In genomic region chr5:112227911-112228631, GRCh38 we compare ENCODE assay signal across 16 cellular contexts.
DNase-seq lines count a peak whose midpoint lies in the region; ATAC-seq and TF ChIP-seq lines count a peak whose summit lies in the region.
"Had no signal": no experiment of that assay in that cellular context is flagged by ENCODE, and none has a peak within 500 bp of the region (broad histone marks: within the 10 kb centered on the region; RNA-seq: fewer than 3 reads in every experiment).

No MANE protein-coding gene starts in this region.

- H2BK120ac ChIP-seq in mesenchymal stem cell (ENCODE audit: low read depth, low read length), result no peak overlapping the region

- no peak overlapping the region for H4K91ac ChIP-seq in mesenchymal stem cell (ENCODE audit: low read length)

- H3K36me3 ChIP-seq in esophagus (ENCODE audit: control insufficient read depth in 2 of 2, insufficient read depth in 2 of 2, low read length in 1 of 2), result no peaks in the 10 kb centered on the region
- H3K36me3 ChIP-seq in mesenchymal stem cell (ENCODE audit: control insufficient read depth in 1 of 2, insufficient read depth in 2 of 2, low read depth in 1 of 2, low read length in 2 of 2), result no peaks in the 10 kb centered on the region
- H3K36me3 ChIP-seq in upper lobe of right lung, result no peaks in the 10 kb centered on the region
- H3K36me3 ChIP-seq: WERI-Rb-1 had no signal

- no peaks in the 10 kb centered on the region for H3K9me3 ChIP-seq in esophagus (ENCODE audit: control insufficient read depth in 2 of 2, insufficient read depth in 1 of 2, low read depth in 1 of 2, low read length in 1 of 2)
- no peaks in the 10 kb centered on the region for H3K9me3 ChIP-seq in mesenchymal stem cell (ENCODE audit: control insufficient read depth, low read length)
- no peaks in the 10 kb centered on the region for H3K9me3 ChIP-seq in upper lobe of right lung

- peak overlapping the region; percentile 59 for H3K27ac ChIP-seq in VCaP
- H3K27ac ChIP-seq in esophagus (ENCODE audit: low read depth in 2 of 2, low read length in 1 of 2), result peak overlapping the region; percentile 30 to 58
- H3K27ac ChIP-seq in mesenchymal stem cell (ENCODE audit: low read length, poor library complexity, severe bottlenecking), result peak overlapping the region; percentile 46
- H3K27ac ChIP-seq in upper lobe of right lung, result no peak overlapping the region
- H3K27ac ChIP-seq: WERI-Rb-1 had no signal

- no peak overlapping the region for H4K8ac ChIP-seq in mesenchymal stem cell (ENCODE audit: low read length)

- no peak overlapping the region for H2AFZ ChIP-seq in mesenchymal stem cell (ENCODE audit: low read depth, low read length)

- H3K23ac ChIP-seq in mesenchymal stem cell (ENCODE audit: low read length in 2 of 2), result no peak overlapping the region

- TF ChIP-seq CTCF in VCaP (conservative IDR thresholded peaks at IDR 0.05) (no peak), upper lobe of right lung (IDR thresholded peaks at IDR 0.05) (no peak)

- no peak overlapping the region for H3K14ac ChIP-seq in mesenchymal stem cell (ENCODE audit: low read length in 2 of 2)

- ATAC-seq in upper lobe of right lung, result peak; percentile 13
- ATAC-seq in HG02642 (IDR thresholded peaks at IDR 0.05; ENCODE audit: poor library complexity, unreplicated experiment), result no peak

- H3K9ac ChIP-seq in mesenchymal stem cell (ENCODE audit: low read length), result peak overlapping the region; percentile 15

- H2BK15ac ChIP-seq in mesenchymal stem cell (ENCODE audit: low read depth, poor library complexity, severe bottlenecking), result no peak overlapping the region

- peak overlapping the region; percentile 57 for H2AK5ac ChIP-seq in mesenchymal stem cell (ENCODE audit: low read length, severe bottlenecking)

- intact Hi-C loops in upper lobe of right lung (cut with DNase I), result no loop called here

- no peaks in the 10 kb centered on the region for H3K79me1 ChIP-seq in mesenchymal stem cell (replicated peaks; ENCODE audit: low read length, poor library complexity, severe bottlenecking)

- H2BK12ac ChIP-seq in mesenchymal stem cell (ENCODE audit: low read length in 2 of 2), result no peak overlapping the region

- H3K4ac ChIP-seq in mesenchymal stem cell (ENCODE audit: low read depth in 1 of 2, low read length in 2 of 2), result no peak overlapping the region

- no peak overlapping the region for H2BK5ac ChIP-seq in mesenchymal stem cell (ENCODE audit: low read depth, low read length, poor library complexity, severe bottlenecking)

- peaks cover 0 to 3% of the 10 kb centered on the region in 2 donors for H3K4me1 ChIP-seq in esophagus (ENCODE audit: control insufficient read depth in 2 of 2, insufficient read depth in 2 of 2, low read length in 1 of 2)
- H3K4me1 ChIP-seq in mesenchymal stem cell (ENCODE audit: control insufficient read depth, insufficient read depth, low read depth, low read length), result peaks cover 6% of the 10 kb centered on the region
- peaks cover 5% of the 10 kb centered on the region for H3K4me1 ChIP-seq in upper lobe of right lung

- H3K27me3 ChIP-seq in esophagus (ENCODE audit: control insufficient read depth in 1 of 2, insufficient read depth in 2 of 2, low read length in 2 of 2) (no peaks in the 10 kb centered on the region), mesenchymal stem cell (ENCODE audit: control insufficient read depth in 1 of 2, insufficient read depth in 1 of 2, low read length in 2 of 2) (no peaks in the 10 kb centered on the region), upper lobe of right lung (no peaks in the 10 kb centered on the region)

- WGBS in esophagus, 2 donors, result 64 to 74% methylated on average over 4 of the region's 4 CpGs
- 95% methylated on average over 4 of the region's 4 CpGs for WGBS in mesenchymal stem cell

- H3K4me3 ChIP-seq in esophagus (ENCODE audit: low read depth in 1 of 2, low read length in 2 of 2), result no peak overlapping the region
- no peak overlapping the region for H3K4me3 ChIP-seq in mesenchymal stem cell (ENCODE audit: insufficient read depth in 1 of 2, low read depth in 1 of 2, low read length in 2 of 2)
- H3K4me3 ChIP-seq in upper lobe of right lung, result no peak overlapping the region

- H3K4me2 ChIP-seq in mesenchymal stem cell (ENCODE audit: low read length, poor library complexity, severe bottlenecking), result no peak overlapping the region

- no peak for DNase-seq in mesenchymal stem cell
- no peak for DNase-seq in upper lobe of right lung
- DNase-seq in SW480 (ENCODE audit: low spot score), result no peak
- DNase-seq in activated naive CD4-positive, alpha-beta T cell (lab: John Stamatoyannopoulos, UW), result no peak
- DNase-seq: activated CD4-positive, alpha-beta memory T cell treated with anti-CD3 and anti-CD28 coated beads for 36 hours; activated T-cell treated with anti-CD3 and anti-CD28 coated beads, Interleukin-2, amount 50 U/mL, for 1 hour; effector CD8-positive, alpha-beta T cell; NCI-H2107; occipital lobe; stimulated activated CD4-positive, alpha-beta T cell treated with anti-CD3 and anti-CD28 coated beads, Interleukin-4, amount 100 ng/mL, for 4 hours; stimulated activated CD8-positive, alpha-beta memory T cell treated with anti-CD3 and anti-CD28 coated beads, Interleukin-4, amount 100 ng/mL, for 48 hours; T-helper 1 cell; WERI-Rb-1 had no signal

- H3K18ac ChIP-seq in mesenchymal stem cell (ENCODE audit: low read depth in 1 of 2, low read length in 2 of 2), result no peak overlapping the region
